Comparison of ENCODE assay signal across 16 cellular contexts in genomic region chr22:40620464-40621046, GRCh38. TPM values are rescaled to one million over a fixed set of nuclear protein-coding genes. Genes with fewer than 3 reads are reported as not detected.
DNase-seq lines count a peak whose midpoint lies in the region; ATAC-seq and TF ChIP-seq lines count a peak whose summit lies in the region.
"Had no signal": no experiment of that assay in that cellular context is flagged by ENCODE, and none has a peak within 500 bp of the region (broad histone marks: within the 10 kb centered on the region; RNA-seq: fewer than 3 reads in every experiment).

No MANE protein-coding gene starts in this region.

- no peaks in the 10 kb centered on the region for H3K9me3 ChIP-seq in right cardiac atrium (ENCODE audit: control insufficient read depth, low read length)
- H3K9me3 ChIP-seq: BE2C had no signal

- WGBS in right cardiac atrium, result 95% methylated on average over 1 of the region's 1 CpG

- H3K27ac Mint-ChIP-seq in activated CD4-positive, alpha-beta T cell treated with anti-CD3 and anti-CD28 coated beads, Interleukin-2, amount 10 ng/mL, durations not matched to agents 24 days and 14 days, result no peak overlapping the region

- intact Hi-C loops in right cardiac atrium (cut with DNase I), result no loop called here
- intact Hi-C loops in activated CD4-positive, alpha-beta T cell treated with anti-CD3 and anti-CD28 coated beads, Interleukin-2, amount 10 ng/mL, durations not matched to agents 24 days and 14 days (cut with micrococcal nuclease), result no loop called here

- peaks cover 25% of the 10 kb centered on the region for H3K36me3 Mint-ChIP-seq in activated CD4-positive, alpha-beta T cell treated with anti-CD3 and anti-CD28 coated beads, Interleukin-2, amount 10 ng/mL, durations not matched to agents 24 days and 14 days (ENCODE audit: low read depth)

- H3K4me3 ChIP-seq in right cardiac atrium (ENCODE audit: low read length), result no peak overlapping the region
- H3K4me3 ChIP-seq: coronary artery had no signal

- no peaks in the 10 kb centered on the region for H3K27me3 Mint-ChIP-seq in activated CD4-positive, alpha-beta T cell treated with anti-CD3 and anti-CD28 coated beads, Interleukin-2, amount 10 ng/mL, durations not matched to agents 24 days and 14 days

- H3K4me3 Mint-ChIP-seq in activated CD4-positive, alpha-beta T cell treated with anti-CD3 and anti-CD28 coated beads, Interleukin-2, amount 10 ng/mL, durations not matched to agents 24 days and 14 days, result no peak overlapping the region

- TF ChIP-seq CTCF in GM13976 (IDR thresholded peaks at IDR 0.05; ENCODE audit: borderline replicate concordance, control extremely low read depth, extremely low read depth, insufficient read depth, missing control alignments), result no peak

- DNase-seq in A172 (ENCODE audit: low spot score), result peak; percentile 16
- peak; percentile 82 for DNase-seq in ELR (ENCODE audit: low read depth)
- peak; percentile 69 for DNase-seq in RPMI7951 (ENCODE audit: low read depth)
- DNase-seq in fibroblast of peridontal ligament (ENCODE audit: extremely low read depth), result peak; percentile 16
- DNase-seq in GM13976 (ENCODE audit: low spot score), result no peak
- no peak for DNase-seq in right cardiac atrium
- no peak for DNase-seq in HuH-7 (ENCODE audit: low spot score)
- no peak for DNase-seq in activated CD4-positive, alpha-beta T cell treated with anti-CD3 and anti-CD28 coated beads, Interleukin-2, amount 10 ng/mL, durations not matched to agents 24 days and 14 days
- DNase-seq: activated T-cell treated with anti-CD3 and anti-CD28 coated beads for 4 hours; BE2C; KBM-7; kidney glomerular epithelial cell; NCI-H2081; NCI-H82; stimulated activated naive CD4-positive, alpha-beta T cell had no signal

- H3K4me1 Mint-ChIP-seq in activated CD4-positive, alpha-beta T cell treated with anti-CD3 and anti-CD28 coated beads, Interleukin-2, amount 10 ng/mL, durations not matched to agents 24 days and 14 days, result peaks cover 6% of the 10 kb centered on the region

- ATAC-seq in right cardiac atrium, result no peak

- H3K27me3 ChIP-seq in right cardiac atrium (ENCODE audit: control insufficient read depth, insufficient read depth), result no peaks in the 10 kb centered on the region
- H3K27me3 ChIP-seq: BE2C had no signal

- H3K27ac ChIP-seq in right cardiac atrium (ENCODE audit: low read length), result no peak overlapping the region
- H3K27ac ChIP-seq: coronary artery had no signal

- in situ Hi-C loops in GM13976 (cut with MboI; ENCODE audit: low sequenced_read_pairs, unreplicated experiment), result no loop called here

- peaks cover 10% of the 10 kb centered on the region for H3K9me3 Mint-ChIP-seq in activated CD4-positive, alpha-beta T cell treated with anti-CD3 and anti-CD28 coated beads, Interleukin-2, amount 10 ng/mL, durations not matched to agents 24 days and 14 days

- H3K4me1 ChIP-seq in right cardiac atrium (ENCODE audit: control insufficient read depth, insufficient read depth, low read length), result peaks cover 3% of the 10 kb centered on the region
- H3K4me1 ChIP-seq: BE2C had no signal

RNA-seq across cellular contexts. Expression of gene MRTFA, which starts 16.0 kb away (rescaled TPM):
- total RNA-seq in A172 (2014; rRNA removed; shearing (Covaris generic)), result 47.7 and 56.5 TPM in 2 replicates
- 14.9 and 18.9 TPM in 2 replicates for total RNA-seq in RPMI7951 (2014; rRNA removed; shearing (Covaris generic))
- total RNA-seq in right cardiac atrium, result 10 to 100 TPM; 29.3 to 40.2 (median 31.8) TPM
- polyA plus RNA-seq in right cardiac atrium, result 22.2 TPM
- 51.7 and 51.9 TPM in 2 replicates for total RNA-seq in activated CD4-positive, alpha-beta T cell treated with anti-CD3 and anti-CD28 coated beads, Interleukin-2, amount 10 ng/mL, durations not matched to agents 24 days and 14 days

RNA-seq across cellular contexts. Expression of gene MCHR1, which starts 58.7 kb away (rescaled TPM):
- total RNA-seq in A172 (2014; rRNA removed; shearing (Covaris generic)), result not detected in 2 replicates
- total RNA-seq in RPMI7951 (2014; rRNA removed; shearing (Covaris generic)), result not detected in 2 replicates
- 1 to 10 TPM; 1.3 to 3.2 (median 2.1) TPM for total RNA-seq in right cardiac atrium
- polyA plus RNA-seq in right cardiac atrium, result 2.0 TPM
- not detected in 2 replicates for total RNA-seq in activated CD4-positive, alpha-beta T cell treated with anti-CD3 and anti-CD28 coated beads, Interleukin-2, amount 10 ng/mL, durations not matched to agents 24 days and 14 days

Comparison
In these comparisons a context has a peak if more than half of its experiments do, and no peak if none do; other contexts are left out.
1. DNase-seq: peak in A172 (single experiment), ELR (single experiment), RPMI7951 (single experiment) and fibroblast of peridontal ligament (single experiment); none in GM13976 (single experiment), right cardiac atrium (0 of 3), HuH-7 (single experiment) and activated CD4-positive, alpha-beta T cell treated with anti-CD3 and anti-CD28 coated beads, Interleukin-2, amount 10 ng/mL, durations not matched to agents 24 days and 14 days (single experiment).